Comparison of ENCODE assay signal across 1 cellular context in genomic region chr17:57995076-57995956, GRCh38.
TF ChIP-seq lines count a peak whose summit lies in the region.

No MANE protein-coding gene starts in this region.

TF ChIP-seq in K562, 482 proteins besides CTCF, POLR2A, EP300 and RAD21 (continued from another document and continues in another):
- TF ChIP-seq, protein P1, sequence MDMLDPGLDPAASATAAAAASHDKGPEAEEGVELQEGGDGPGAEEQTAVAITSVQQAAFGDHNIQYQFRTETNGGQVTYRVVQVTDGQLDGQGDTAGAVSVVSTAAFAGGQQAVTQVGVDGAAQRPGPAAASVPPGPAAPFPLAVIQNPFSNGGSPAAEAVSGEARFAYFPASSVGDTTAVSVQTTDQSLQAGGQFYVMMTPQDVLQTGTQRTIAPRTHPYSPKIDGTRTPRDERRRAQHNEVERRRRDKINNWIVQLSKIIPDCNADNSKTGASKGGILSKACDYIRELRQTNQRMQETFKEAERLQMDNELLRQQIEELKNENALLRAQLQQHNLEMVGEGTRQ (CRISPR knock-in tag; IDR thresholded peaks at IDR 0.05) = no peak
- TF ChIP-seq DEAF1 (CRISPR knock-in tag; IDR thresholded peaks at IDR 0.05) (peak; percentile 37; the same call in 1 of the 2 replicates), KAT2B (IDR thresholded peaks at IDR 0.05; ENCODE audit: low read depth, low read length) (no peak), SRSF9 (IDR thresholded peaks at IDR 0.05; ENCODE audit: borderline replicate concordance, low read depth, low read length) (no peak), CBX3 (IDR thresholded peaks at IDR 0.05; ENCODE audit: borderline replicate concordance in 1 of 2, low read length in 2 of 2) (no peak), POLR2AphosphoS5 (IDR thresholded peaks at IDR 0.05; ENCODE audit: control insufficient read depth, insufficient read depth, low read depth, low read length) (0 out of 2 replicates have a peak, but pooled peaks have one; percentile 52), KAT7 (CRISPR knock-in tag; IDR thresholded peaks at IDR 0.05; ENCODE audit: borderline replicate concordance) (no peak), CREB3 (tag; conservative IDR thresholded peaks at IDR 0.05; ENCODE audit: low read depth) (no peak), PHB2 (IDR thresholded peaks at IDR 0.05; ENCODE audit: low read depth) (no peak), MECOM (CRISPR knock-in tag; IDR thresholded peaks at IDR 0.05) (no peak), ZBTB43 (CRISPR knock-in tag; IDR thresholded peaks at IDR 0.05) (no peak), ZNF644 (tag; IDR thresholded peaks at IDR 0.05; ENCODE audit: low read depth) (no peak), YY1 (IDR thresholded peaks at IDR 0.05; ENCODE audit: borderline replicate concordance in 1 of 3, control insufficient read depth in 1 of 3, extremely low read depth in 1 of 3, insufficient read depth in 3 of 3, insufficient read length in 1 of 3, insufficient replicate concordance in 2 of 3, low read depth in 1 of 3, low read length in 2 of 3) (peak in 1 of 3 experiments; percentile 10), FIP1L1 (IDR thresholded peaks at IDR 0.05; ENCODE audit: low read depth, low read length, poor library complexity, severe bottlenecking) (no peak), PURB (CRISPR knock-in tag; IDR thresholded peaks at IDR 0.05; ENCODE audit: low read depth) (no peak), TCF3 (CRISPR knock-in tag; IDR thresholded peaks at IDR 0.05) (no peak), CHD4 (IDR thresholded peaks at IDR 0.05; ENCODE audit: insufficient read depth, insufficient replicate concordance, low read depth, low read length, poor library complexity, severe bottlenecking) (no peak), BHLHE40 (IDR thresholded peaks at IDR 0.05; ENCODE audit: low read length) (no peak), NEUROD1 (IDR thresholded peaks at IDR 0.05; ENCODE audit: borderline replicate concordance, low read depth, low read length, partially characterized antibody) (no peak), HDAC6 (IDR thresholded peaks at IDR 0.05; ENCODE audit: low read depth, low read length) (no peak), RNF2 (IDR thresholded peaks at IDR 0.05) (no peak), XRCC3 (IDR thresholded peaks at IDR 0.05) (no peak), GABPB2 (CRISPR knock-in tag; conservative IDR thresholded peaks at IDR 0.05) (no peak), ARID1B (IDR thresholded peaks at IDR 0.05) (no peak), RBM17 (IDR thresholded peaks at IDR 0.05; ENCODE audit: borderline replicate concordance, low read depth, low read length) (no peak), POLR2G (IDR thresholded peaks at IDR 0.05; ENCODE audit: low read depth, low read length) (0 out of 2 replicates have a peak, but pooled peaks have one; percentile 20), SUPT5H (IDR thresholded peaks at IDR 0.05) (peak; percentile 73), KAT8 (IDR thresholded peaks at IDR 0.05; ENCODE audit: low read depth) (no peak), SMC3 (conservative IDR thresholded peaks at IDR 0.05; ENCODE audit: insufficient read depth, low read depth, low read length) (peak; percentile 53; the same call in 1 of the 2 replicates), TCF7 (IDR thresholded peaks at IDR 0.05; ENCODE audit: borderline replicate concordance) (peak; percentile 48; the same call in 1 of the 2 replicates), YBX1 (IDR thresholded peaks at IDR 0.05) (no peak), ETV1 (tag; conservative IDR thresholded peaks at IDR 0.05; ENCODE audit: low read depth) (no peak), DNMT1 (IDR thresholded peaks at IDR 0.05) (no peak), KHSRP (IDR thresholded peaks at IDR 0.05) (no peak), GATAD2A (IDR thresholded peaks at IDR 0.05) (no peak), XRCC4 (IDR thresholded peaks at IDR 0.05; ENCODE audit: extremely low read depth, insufficient read depth, insufficient read length) (no peak), ARID2 (IDR thresholded peaks at IDR 0.05) (peak; percentile 63), FOXA3 (CRISPR knock-in tag; conservative IDR thresholded peaks at IDR 0.05 in 1 of 2, IDR thresholded peaks at IDR 0.05 in 1 of 2) (no peak), TFAM (CRISPR knock-in tag; conservative IDR thresholded peaks at IDR 0.05) (no peak), CCNT2 (IDR thresholded peaks at IDR 0.05; ENCODE audit: borderline replicate concordance, extremely low read depth, insufficient read length, low read depth, low read length) (peak; percentile 16), ZBTB17 (CRISPR knock-in tag; IDR thresholded peaks at IDR 0.05) (no peak)
- TF ChIP-seq, protein P2, sequence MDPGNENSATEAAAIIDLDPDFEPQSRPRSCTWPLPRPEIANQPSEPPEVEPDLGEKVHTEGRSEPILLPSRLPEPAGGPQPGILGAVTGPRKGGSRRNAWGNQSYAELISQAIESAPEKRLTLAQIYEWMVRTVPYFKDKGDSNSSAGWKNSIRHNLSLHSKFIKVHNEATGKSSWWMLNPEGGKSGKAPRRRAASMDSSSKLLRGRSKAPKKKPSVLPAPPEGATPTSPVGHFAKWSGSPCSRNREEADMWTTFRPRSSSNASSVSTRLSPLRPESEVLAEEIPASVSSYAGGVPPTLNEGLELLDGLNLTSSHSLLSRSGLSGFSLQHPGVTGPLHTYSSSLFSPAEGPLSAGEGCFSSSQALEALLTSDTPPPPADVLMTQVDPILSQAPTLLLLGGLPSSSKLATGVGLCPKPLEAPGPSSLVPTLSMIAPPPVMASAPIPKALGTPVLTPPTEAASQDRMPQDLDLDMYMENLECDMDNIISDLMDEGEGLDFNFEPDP (CRISPR knock-in tag; IDR thresholded peaks at IDR 0.05) = 0 out of 2 replicates have a peak, but pooled peaks have one; percentile 35
- TF ChIP-seq, protein P3, sequence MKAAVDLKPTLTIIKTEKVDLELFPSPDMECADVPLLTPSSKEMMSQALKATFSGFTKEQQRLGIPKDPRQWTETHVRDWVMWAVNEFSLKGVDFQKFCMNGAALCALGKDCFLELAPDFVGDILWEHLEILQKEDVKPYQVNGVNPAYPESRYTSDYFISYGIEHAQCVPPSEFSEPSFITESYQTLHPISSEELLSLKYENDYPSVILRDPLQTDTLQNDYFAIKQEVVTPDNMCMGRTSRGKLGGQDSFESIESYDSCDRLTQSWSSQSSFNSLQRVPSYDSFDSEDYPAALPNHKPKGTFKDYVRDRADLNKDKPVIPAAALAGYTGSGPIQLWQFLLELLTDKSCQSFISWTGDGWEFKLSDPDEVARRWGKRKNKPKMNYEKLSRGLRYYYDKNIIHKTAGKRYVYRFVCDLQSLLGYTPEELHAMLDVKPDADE (conservative IDR thresholded peaks at IDR 0.05; ENCODE audit: control insufficient read depth, low read depth, low read length) = no peak
- TF ChIP-seq, protein P4, sequence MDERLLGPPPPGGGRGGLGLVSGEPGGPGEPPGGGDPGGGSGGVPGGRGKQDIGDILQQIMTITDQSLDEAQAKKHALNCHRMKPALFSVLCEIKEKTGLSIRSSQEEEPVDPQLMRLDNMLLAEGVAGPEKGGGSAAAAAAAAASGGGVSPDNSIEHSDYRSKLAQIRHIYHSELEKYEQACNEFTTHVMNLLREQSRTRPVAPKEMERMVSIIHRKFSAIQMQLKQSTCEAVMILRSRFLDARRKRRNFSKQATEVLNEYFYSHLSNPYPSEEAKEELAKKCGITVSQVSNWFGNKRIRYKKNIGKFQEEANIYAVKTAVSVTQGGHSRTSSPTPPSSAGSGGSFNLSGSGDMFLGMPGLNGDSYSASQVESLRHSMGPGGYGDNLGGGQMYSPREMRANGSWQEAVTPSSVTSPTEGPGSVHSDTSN (CRISPR knock-in tag; IDR thresholded peaks at IDR 0.05; ENCODE audit: low read depth) = no peak
- TF ChIP-seq, protein P4 (tag; conservative IDR thresholded peaks at IDR 0.05; ENCODE audit: low read depth) = no peak
- TF ChIP-seq, protein P5, sequence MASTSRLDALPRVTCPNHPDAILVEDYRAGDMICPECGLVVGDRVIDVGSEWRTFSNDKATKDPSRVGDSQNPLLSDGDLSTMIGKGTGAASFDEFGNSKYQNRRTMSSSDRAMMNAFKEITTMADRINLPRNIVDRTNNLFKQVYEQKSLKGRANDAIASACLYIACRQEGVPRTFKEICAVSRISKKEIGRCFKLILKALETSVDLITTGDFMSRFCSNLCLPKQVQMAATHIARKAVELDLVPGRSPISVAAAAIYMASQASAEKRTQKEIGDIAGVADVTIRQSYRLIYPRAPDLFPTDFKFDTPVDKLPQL (IDR thresholded peaks at IDR 0.05; ENCODE audit: extremely low read depth, insufficient read length) = no peak
- TF ChIP-seq, protein P6, sequence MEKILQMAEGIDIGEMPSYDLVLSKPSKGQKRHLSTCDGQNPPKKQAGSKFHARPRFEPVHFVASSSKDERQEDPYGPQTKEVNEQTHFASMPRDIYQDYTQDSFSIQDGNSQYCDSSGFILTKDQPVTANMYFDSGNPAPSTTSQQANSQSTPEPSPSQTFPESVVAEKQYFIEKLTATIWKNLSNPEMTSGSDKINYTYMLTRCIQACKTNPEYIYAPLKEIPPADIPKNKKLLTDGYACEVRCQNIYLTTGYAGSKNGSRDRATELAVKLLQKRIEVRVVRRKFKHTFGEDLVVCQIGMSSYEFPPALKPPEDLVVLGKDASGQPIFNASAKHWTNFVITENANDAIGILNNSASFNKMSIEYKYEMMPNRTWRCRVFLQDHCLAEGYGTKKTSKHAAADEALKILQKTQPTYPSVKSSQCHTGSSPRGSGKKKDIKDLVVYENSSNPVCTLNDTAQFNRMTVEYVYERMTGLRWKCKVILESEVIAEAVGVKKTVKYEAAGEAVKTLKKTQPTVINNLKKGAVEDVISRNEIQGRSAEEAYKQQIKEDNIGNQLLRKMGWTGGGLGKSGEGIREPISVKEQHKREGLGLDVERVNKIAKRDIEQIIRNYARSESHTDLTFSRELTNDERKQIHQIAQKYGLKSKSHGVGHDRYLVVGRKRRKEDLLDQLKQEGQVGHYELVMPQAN (IDR thresholded peaks at IDR 0.05; ENCODE audit: borderline replicate concordance) = no peak
